Comparison of ENCODE assay signal across 20 cellular contexts in genomic region chr4:17921451-17921850, GRCh38.
"Had no signal": no experiment of that assay in that cellular context is flagged by ENCODE, and none has a peak within 500 bp of the region (broad histone marks: within the 10 kb centered on the region; RNA-seq: fewer than 3 reads in every experiment).

No MANE protein-coding gene starts in this region.

- DNase-seq: colonic mucosa; cortex of kidney; effector CD8-positive, alpha-beta T cell; effector memory CD8-positive, alpha-beta T cell; endodermal cell; foreskin melanocyte; gastrocnemius medialis; heart left ventricle; hypothalamus; immature natural killer cell; islet precursor cell; kidney; left cardiac atrium; left lung; left ventricle myocardium superior; lower lobe of right lung; mesenchymal stem cell; mucosa of descending colon; naive B cell; naive thymus-derived CD8-positive, alpha-beta T cell had no signal
